In genomic region chr9:99103505-99103904, GRCh38 we compare ENCODE assay signal across 9 cellular contexts. TPM values are rescaled to one million over a fixed set of nuclear protein-coding genes. Genes with fewer than 3 reads are reported as not detected.
DNase-seq lines count a peak whose midpoint lies in the region; ATAC-seq lines count a peak whose summit lies in the region.
"Had no signal": no experiment of that assay in that cellular context is flagged by ENCODE, and none has a peak within 500 bp of the region (broad histone marks: within the 10 kb centered on the region; RNA-seq: fewer than 3 reads in every experiment).

No MANE protein-coding gene starts in this region.

- H3K36me3 ChIP-seq in HUES48 (ENCODE audit: control insufficient read depth, insufficient read depth, low read length), result no peaks in the 10 kb centered on the region
- H3K36me3 ChIP-seq: MG63 had no signal

- intact Hi-C loops in activated T-helper 1 cell treated with anti-CD3 and anti-CD28 coated beads, Interleukin-12 subunit alpha, Interleukin-12 subunit beta, Interleukin-2, Interleukin-4 antibody, amounts not matched to agents 30 ng/mL and 10 ng/mL and 1 ng/mL, durations not matched to agents 14 hours and 24 hours and 36 hours (cut with micrococcal nuclease), result no loop called here

- H3K4me3 ChIP-seq in HUES48 (ENCODE audit: low read depth, low read length) (peak overlapping the region; percentile 72), skin epidermis (no peak overlapping the region)

- peak overlapping the region; percentile 85 for H3K4me3 Mint-ChIP-seq in activated T-helper 1 cell treated with anti-CD3 and anti-CD28 coated beads, Interleukin-12 subunit alpha, Interleukin-12 subunit beta, Interleukin-2, Interleukin-4 antibody, amounts not matched to agents 30 ng/mL and 10 ng/mL and 1 ng/mL, durations not matched to agents 14 hours and 24 hours and 36 hours
- H3K4me3 Mint-ChIP-seq in immature natural killer cell, result peak overlapping the region; percentile 87 to 94 (median 90)

- peaks cover 14% of the 10 kb centered on the region for H3K9me3 Mint-ChIP-seq in activated T-helper 1 cell treated with anti-CD3 and anti-CD28 coated beads, Interleukin-12 subunit alpha, Interleukin-12 subunit beta, Interleukin-2, Interleukin-4 antibody, amounts not matched to agents 30 ng/mL and 10 ng/mL and 1 ng/mL, durations not matched to agents 14 hours and 24 hours and 36 hours
- H3K9me3 Mint-ChIP-seq in immature natural killer cell, result no peaks in the 10 kb centered on the region

- H3K9ac ChIP-seq in HUES48 (ENCODE audit: low read depth, low read length), result no peak overlapping the region

- DNase-seq in activated T-helper 1 cell treated with anti-CD3 and anti-CD28 coated beads, Interleukin-12 subunit alpha, Interleukin-12 subunit beta, Interleukin-2, Interleukin-4 antibody, amounts not matched to agents 30 ng/mL and 10 ng/mL and 1 ng/mL, durations not matched to agents 14 hours and 24 hours and 36 hours (ENCODE audit: low spot score), result no peak
- DNase-seq in immature natural killer cell (no peak), NCI-H1436 treated with DMSO at 0.1 percent for 48 hours (lab: John Stamatoyannopoulos, UW) (no peak), HUDEP-2 (lab: John Stamatoyannopoulos, UW; ENCODE audit: unreplicated experiment in 76 of 76) (no peak)
- DNase-seq: SW 1271 had no signal

- H3K4me1 ChIP-seq in HUES48 (ENCODE audit: control insufficient read depth, insufficient read depth, low read length), result peaks cover 17% of the 10 kb centered on the region

- H3K36me3 Mint-ChIP-seq in activated T-helper 1 cell treated with anti-CD3 and anti-CD28 coated beads, Interleukin-12 subunit alpha, Interleukin-12 subunit beta, Interleukin-2, Interleukin-4 antibody, amounts not matched to agents 30 ng/mL and 10 ng/mL and 1 ng/mL, durations not matched to agents 14 hours and 24 hours and 36 hours (ENCODE audit: low read depth), result peaks cover 10% of the 10 kb centered on the region
- peaks cover 0 to 3% (median 0%) of the 10 kb centered on the region in 3 donors for H3K36me3 Mint-ChIP-seq in immature natural killer cell

- no peaks in the 10 kb centered on the region for H3K9me3 ChIP-seq in HUES48 (ENCODE audit: control insufficient read depth, insufficient read depth, low read length)
- H3K9me3 ChIP-seq: MG63 had no signal

- H3K27ac Mint-ChIP-seq in activated T-helper 1 cell treated with anti-CD3 and anti-CD28 coated beads, Interleukin-12 subunit alpha, Interleukin-12 subunit beta, Interleukin-2, Interleukin-4 antibody, amounts not matched to agents 30 ng/mL and 10 ng/mL and 1 ng/mL, durations not matched to agents 14 hours and 24 hours and 36 hours, result peak overlapping the region; percentile 83
- H3K27ac Mint-ChIP-seq in immature natural killer cell, result peak overlapping the region; percentile 92 to 96 (median 94)

- H3K4me1 Mint-ChIP-seq in activated T-helper 1 cell treated with anti-CD3 and anti-CD28 coated beads, Interleukin-12 subunit alpha, Interleukin-12 subunit beta, Interleukin-2, Interleukin-4 antibody, amounts not matched to agents 30 ng/mL and 10 ng/mL and 1 ng/mL, durations not matched to agents 14 hours and 24 hours and 36 hours (ENCODE audit: low read depth), result peaks cover 60% of the 10 kb centered on the region
- peaks cover 78 to 87% of the 10 kb centered on the region in 2 donors for H3K4me1 Mint-ChIP-seq in immature natural killer cell

- peaks cover 13% of the 10 kb centered on the region for H3K27me3 ChIP-seq in HUES48 (ENCODE audit: control insufficient read depth, insufficient read depth, low read length)
- H3K27me3 ChIP-seq: MG63 had no signal

- no peaks in the 10 kb centered on the region for H3K27me3 Mint-ChIP-seq in activated T-helper 1 cell treated with anti-CD3 and anti-CD28 coated beads, Interleukin-12 subunit alpha, Interleukin-12 subunit beta, Interleukin-2, Interleukin-4 antibody, amounts not matched to agents 30 ng/mL and 10 ng/mL and 1 ng/mL, durations not matched to agents 14 hours and 24 hours and 36 hours (ENCODE audit: insufficient read depth)
- H3K27me3 Mint-ChIP-seq in immature natural killer cell (ENCODE audit: low read depth in 3 of 3), result peaks cover 4 to 16% (median 5%) of the 10 kb centered on the region in 3 donors

- no peak for ATAC-seq in GM21576 (IDR thresholded peaks at IDR 0.05; ENCODE audit: unreplicated experiment)

- no peak overlapping the region for H3K27ac ChIP-seq in HUES48 (ENCODE audit: low read depth, low read length)
- H3K27ac ChIP-seq in skin epidermis, result peak overlapping the region in 17 of 21 experiments; percentile 53 to 94 (median 87)

RNA-seq across cellular contexts. Expression of gene TGFBR1, which starts 1.4 kb away (rescaled TPM):
- total RNA-seq in activated T-helper 1 cell treated with anti-CD3 and anti-CD28 coated beads, Interleukin-12 subunit alpha, Interleukin-12 subunit beta, Interleukin-2, Interleukin-4 antibody, amounts not matched to agents 30 ng/mL and 10 ng/mL and 1 ng/mL, durations not matched to agents 14 hours and 24 hours and 36 hours, result 38.5 and 42.6 TPM in 2 replicates
- 10 to 100 TPM; 34.2 to 71.0 (median 67.8) TPM for polyA plus RNA-seq in immature natural killer cell
